In genomic region chr3:14454644-14455310, GRCh38 we compare ENCODE assay signal across 24 cellular contexts. TPM values are rescaled to one million over a fixed set of nuclear protein-coding genes. Genes with fewer than 3 reads are reported as not detected.
A peak's percentile ranks its signal among the peaks of the same experiment; 100 is the strongest.
DNase-seq lines count a peak whose midpoint lies in the region; ATAC-seq and TF ChIP-seq lines count a peak whose summit lies in the region.
"Had no signal": no experiment of that assay in that cellular context is flagged by ENCODE, and none has a peak within 500 bp of the region (broad histone marks: within the 10 kb centered on the region; RNA-seq: fewer than 3 reads in every experiment).

No MANE protein-coding gene starts in this region.

- H3K4me3 Mint-ChIP-seq in stimulated activated naive CD8-positive, alpha-beta T cell treated with anti-CD3 and anti-CD28 coated beads, Interleukin-15, Interleukin-2, amounts not matched to agents 100 ng/mL and 50 ng/mL, for 24 hours, result no peak overlapping the region
- no peak overlapping the region for H3K4me3 Mint-ChIP-seq in stimulated activated naive CD8-positive, alpha-beta T cell treated with anti-CD3 and anti-CD28 coated beads, Interleukin-15, amount 100 ng/mL, for 72 hours
- H3K4me3 Mint-ChIP-seq in endothelial cell (ENCODE audit: unreplicated experiment), result peak overlapping the region; percentile 29
- H3K4me3 Mint-ChIP-seq: CD4-positive, alpha-beta T cell; naive thymus-derived CD4-positive, alpha-beta T cell; T-helper 2 cell treated with Interferon-gamma antibody and Interleukin-4, amounts not matched to agents 5 μg/mL and 100 μg/mL, for 36 hours had no signal

- H3K4me3 ChIP-seq in osteoblast (ENCODE audit: insufficient read depth, low read length) (no peak overlapping the region), uterus (no peak overlapping the region)
- H3K4me3 ChIP-seq: pancreas, right lobe of liver, thoracic aorta had no signal

- H3K27ac Mint-ChIP-seq in stimulated activated naive CD8-positive, alpha-beta T cell treated with anti-CD3 and anti-CD28 coated beads, Interleukin-15, Interleukin-2, amounts not matched to agents 100 ng/mL and 50 ng/mL, for 24 hours, result peak overlapping the region; percentile 19
- no peak overlapping the region for H3K27ac Mint-ChIP-seq in stimulated activated naive CD8-positive, alpha-beta T cell treated with anti-CD3 and anti-CD28 coated beads, Interleukin-15, amount 100 ng/mL, for 72 hours
- H3K27ac Mint-ChIP-seq in endothelial cell (ENCODE audit: unreplicated experiment), result peak overlapping the region; percentile 72
- H3K27ac Mint-ChIP-seq: CD4-positive, alpha-beta T cell; T-helper 2 cell treated with Interferon-gamma antibody and Interleukin-4, amounts not matched to agents 5 μg/mL and 100 μg/mL, for 36 hours had no signal

- H3K27me3 Mint-ChIP-seq in stimulated activated naive CD8-positive, alpha-beta T cell treated with anti-CD3 and anti-CD28 coated beads, Interleukin-15, Interleukin-2, amounts not matched to agents 100 ng/mL and 50 ng/mL, for 24 hours, result no peaks in the 10 kb centered on the region
- H3K27me3 Mint-ChIP-seq in stimulated activated naive CD8-positive, alpha-beta T cell treated with anti-CD3 and anti-CD28 coated beads, Interleukin-15, amount 100 ng/mL, for 72 hours, result no peaks in the 10 kb centered on the region
- peaks cover 8% of the 10 kb centered on the region for H3K27me3 Mint-ChIP-seq in endothelial cell (ENCODE audit: unreplicated experiment)
- H3K27me3 Mint-ChIP-seq: CD4-positive, alpha-beta T cell; naive thymus-derived CD4-positive, alpha-beta T cell; stimulated activated naive B cell treated with anti-CD40 and anti-IgM and Interleukin-4, amounts not matched to agents 10 μg/mL and 1 μg/mL and 100 μg/mL, for 72 hours had no signal

- no peak for ATAC-seq in stimulated activated naive CD8-positive, alpha-beta T cell treated with anti-CD3 and anti-CD28 coated beads, Interleukin-15, amount 100 ng/mL, for 72 hours
- ATAC-seq: naive thymus-derived CD4-positive, alpha-beta T cell; PC-3; right lobe of liver had no signal

- H3K27me3 ChIP-seq in osteoblast (ENCODE audit: insufficient read depth, low read length), result no peaks in the 10 kb centered on the region
- H3K27me3 ChIP-seq in uterus, result no peaks in the 10 kb centered on the region
- H3K27me3 ChIP-seq: pancreas, right lobe of liver had no signal

- no peak overlapping the region for H2AFZ ChIP-seq in osteoblast (ENCODE audit: low read length)

- H3K4me1 ChIP-seq in osteoblast (ENCODE audit: insufficient read depth, low read length), result peaks cover 32% of the 10 kb centered on the region
- peaks cover 8 to 13% of the 10 kb centered on the region in 2 donors for H3K4me1 ChIP-seq in uterus
- H3K4me1 ChIP-seq: right lobe of liver had no signal

- H4K20me1 ChIP-seq in osteoblast (ENCODE audit: insufficient read depth, low read length), result peaks cover 5% of the 10 kb centered on the region

- intact Hi-C loops in uterus (cut with DNase I; ENCODE audit: low total_unique reads), result no loop called here

- TF ChIP-seq CTCF in endothelial cell (IDR thresholded peaks at IDR 0.05; ENCODE audit: unreplicated experiment), result no peak
- TF ChIP-seq CTCF in osteoblast (IDR thresholded peaks at IDR 0.05; ENCODE audit: extremely low read depth, low read depth, low read length), result no peak
- no peak for TF ChIP-seq CTCF in uterus (IDR thresholded peaks at IDR 0.05)

- H3K36me3 Mint-ChIP-seq in stimulated activated naive CD8-positive, alpha-beta T cell treated with anti-CD3 and anti-CD28 coated beads, Interleukin-15, Interleukin-2, amounts not matched to agents 100 ng/mL and 50 ng/mL, for 24 hours (ENCODE audit: low read depth), result peaks cover 64% of the 10 kb centered on the region
- peaks cover 29% of the 10 kb centered on the region for H3K36me3 Mint-ChIP-seq in endothelial cell (ENCODE audit: low read depth, unreplicated experiment)

- no peak for TF ChIP-seq POLR2A in uterus (IDR thresholded peaks at IDR 0.05)

- H3K9me3 ChIP-seq in osteoblast (ENCODE audit: low read depth, low read length) (no peaks in the 10 kb centered on the region), uterus (no peaks in the 10 kb centered on the region)
- H3K9me3 ChIP-seq: pancreas, right lobe of liver, thoracic aorta had no signal

- no peak for DNase-seq in stimulated activated naive CD8-positive, alpha-beta T cell treated with anti-CD3 and anti-CD28 coated beads, Interleukin-15, amount 100 ng/mL, for 72 hours
- DNase-seq in endothelial cell (ENCODE audit: low spot score), result no peak
- DNase-seq in osteoblast (ENCODE audit: insufficient read length, low spot score, missing footprints), result peak; percentile 22
- no peak for DNase-seq in uterus
- DNase-seq in NCI-H146 treated with DMSO at 0.1 percent for 48 hours (lab: John Stamatoyannopoulos, UW; ENCODE audit: unreplicated experiment), result no peak
- DNase-seq in medulla oblongata (ENCODE audit: extremely low spot score), result no peak
- DNase-seq in NCI-H2171 (lab: John Stamatoyannopoulos, UW), result no peak
- DNase-seq: 8988T; activated CD4-positive, alpha-beta T cell treated with anti-CD3 and anti-CD28 coated beads for 4 hours; activated gamma-delta T cell treated with Interleukin-2 at 50 U/mL for 16 hours; CD4-positive, alpha-beta T cell; Karpas-422; naive thymus-derived CD4-positive, alpha-beta T cell; NCI-H146; NCI-H524; PC-3; right lobe of liver; stimulated activated CD4-positive, alpha-beta T cell treated with anti-CD3 and anti-CD28 coated beads, Interleukin-4, amount 100 ng/mL, for 24 hours; stimulated activated naive B cell treated with anti-CD40 and anti-IgM and Interleukin-4, amounts not matched to agents 10 μg/mL and 1 μg/mL and 100 μg/mL, for 72 hours had no signal

- H3K4me2 ChIP-seq in osteoblast (ENCODE audit: insufficient read depth, low read length), result no peak overlapping the region

- no peaks in the 10 kb centered on the region for H3K9me3 Mint-ChIP-seq in stimulated activated naive CD8-positive, alpha-beta T cell treated with anti-CD3 and anti-CD28 coated beads, Interleukin-15, Interleukin-2, amounts not matched to agents 100 ng/mL and 50 ng/mL, for 24 hours
- no peaks in the 10 kb centered on the region for H3K9me3 Mint-ChIP-seq in stimulated activated naive CD8-positive, alpha-beta T cell treated with anti-CD3 and anti-CD28 coated beads, Interleukin-15, amount 100 ng/mL, for 72 hours
- no peaks in the 10 kb centered on the region for H3K9me3 Mint-ChIP-seq in endothelial cell (ENCODE audit: unreplicated experiment)
- H3K9me3 Mint-ChIP-seq: CD4-positive, alpha-beta T cell; naive thymus-derived CD4-positive, alpha-beta T cell; stimulated activated naive B cell treated with anti-CD40 and anti-IgM and Interleukin-4, amounts not matched to agents 10 μg/mL and 1 μg/mL and 100 μg/mL, for 72 hours; T-helper 2 cell treated with Interferon-gamma antibody and Interleukin-4, amounts not matched to agents 5 μg/mL and 100 μg/mL, for 36 hours had no signal

- H3K27ac ChIP-seq in osteoblast (ENCODE audit: low read depth, low read length), result no peak overlapping the region
- H3K27ac ChIP-seq in uterus, result peak overlapping the region; percentile 78 to 90
- H3K27ac ChIP-seq: right lobe of liver, VCaP had no signal

- peaks cover 16% of the 10 kb centered on the region for H3K4me1 Mint-ChIP-seq in stimulated activated naive CD8-positive, alpha-beta T cell treated with anti-CD3 and anti-CD28 coated beads, Interleukin-15, Interleukin-2, amounts not matched to agents 100 ng/mL and 50 ng/mL, for 24 hours (ENCODE audit: low read depth)
- no peaks in the 10 kb centered on the region for H3K4me1 Mint-ChIP-seq in stimulated activated naive CD8-positive, alpha-beta T cell treated with anti-CD3 and anti-CD28 coated beads, Interleukin-15, amount 100 ng/mL, for 72 hours
- peaks cover 7% of the 10 kb centered on the region for H3K4me1 Mint-ChIP-seq in endothelial cell (ENCODE audit: unreplicated experiment)

- H3K36me3 ChIP-seq in osteoblast (ENCODE audit: insufficient read depth, low read length), result peaks cover 74% of the 10 kb centered on the region
- no peaks in the 10 kb centered on the region for H3K36me3 ChIP-seq in uterus
- H3K36me3 ChIP-seq: pancreas, right lobe of liver, thoracic aorta had no signal

- H3K79me2 ChIP-seq in osteoblast (ENCODE audit: insufficient read depth, low read length), result no peaks in the 10 kb centered on the region

RNA-seq across cellular contexts. Expression of gene SLC6A6, which starts 52.4 kb away (rescaled TPM):
- total RNA-seq in endothelial cell (ENCODE audit: unreplicated experiment) (46.3 TPM), osteoblast (76.6 and 86.5 TPM in 2 replicates), uterus (10 to 100 TPM; 15.9 to 37.5 (median 18.0) TPM)

Comparison
In these comparisons a context has a peak if more than half of its experiments do, and no peak if none do; other contexts are left out.
1. H3K27ac Mint-ChIP-seq: peak in stimulated activated naive CD8-positive, alpha-beta T cell treated with anti-CD3 and anti-CD28 coated beads, Interleukin-15, Interleukin-2, amounts not matched to agents 100 ng/mL and 50 ng/mL, for 24 hours (single experiment) and endothelial cell (single experiment); none in stimulated activated naive CD8-positive, alpha-beta T cell treated with anti-CD3 and anti-CD28 coated beads, Interleukin-15, amount 100 ng/mL, for 72 hours (0 of 2).